ENCODE assay signal across 2 cellular contexts in genomic region chr5:115309751-115310370, GRCh38.
TF ChIP-seq lines count a peak whose summit lies in the region.

No MANE protein-coding gene starts in this region.

TF ChIP-seq in HCT116, 20 proteins besides CTCF, POLR2A, EP300 and RAD21:
- no peak for TF ChIP-seq ZBTB33 (IDR thresholded peaks at IDR 0.05; ENCODE audit: extremely low read depth, insufficient replicate concordance, low read length)
- TF ChIP-seq MAX (IDR thresholded peaks at IDR 0.05) = no peak
- TF ChIP-seq CBX3 (IDR thresholded peaks at IDR 0.05; ENCODE audit: low read depth) = no peak
- no peak for TF ChIP-seq ZNF274 (IDR thresholded peaks at IDR 0.05; ENCODE audit: low read depth, low read length)
- no peak for TF ChIP-seq SRF (IDR thresholded peaks at IDR 0.05; ENCODE audit: low read depth)
- no peak for TF ChIP-seq REST (IDR thresholded peaks at IDR 0.05; ENCODE audit: low read depth)
- TF ChIP-seq ZFX (IDR thresholded peaks at IDR 0.05) = no peak
- TF ChIP-seq YY1 (IDR thresholded peaks at IDR 0.05; ENCODE audit: extremely low read depth, insufficient replicate concordance, low read depth, low read length) = no peak
- TF ChIP-seq JUND (IDR thresholded peaks at IDR 0.05) = no peak
- TF ChIP-seq ELF1 (IDR thresholded peaks at IDR 0.05; ENCODE audit: borderline replicate concordance, low read depth) = no peak
- TF ChIP-seq EGR1 (IDR thresholded peaks at IDR 0.05; ENCODE audit: low read depth) = no peak
- TF ChIP-seq FOSL1 (IDR thresholded peaks at IDR 0.05; ENCODE audit: low read depth) = no peak
- no peak for TF ChIP-seq EZH2 (IDR thresholded peaks at IDR 0.05)

TF ChIP-seq in endothelial cell of umbilical vein, 7 proteins besides CTCF, POLR2A, EP300 and RAD21:
- no peak for TF ChIP-seq EZH2 (IDR thresholded peaks at IDR 0.05; ENCODE audit: borderline replicate concordance, low read depth, low read length, severe bottlenecking)
- TF ChIP-seq MAX (IDR thresholded peaks at IDR 0.05; ENCODE audit: insufficient read depth, insufficient read length) = no peak
- TF ChIP-seq GATA2 (IDR thresholded peaks at IDR 0.05; ENCODE audit: insufficient read depth, insufficient read length, low read depth, low read length) = no peak
- no peak for TF ChIP-seq FOS (IDR thresholded peaks at IDR 0.05; ENCODE audit: borderline replicate concordance, insufficient read depth, low read length)
- TF ChIP-seq JUN (IDR thresholded peaks at IDR 0.05; ENCODE audit: borderline replicate concordance, insufficient read depth, insufficient read length, low read depth) = no peak
- TF ChIP-seq POLR2AphosphoS5 (IDR thresholded peaks at IDR 0.05; ENCODE audit: insufficient read depth, low read depth, low read length) = no peak
- TF ChIP-seq MYC (IDR thresholded peaks at IDR 0.05; ENCODE audit: low read depth, low read length) = no peak
TF ChIP-seq in endothelial cell of umbilical vein: peak in this region for 0.
